In genomic region chr16:22172642-22173041, GRCh38 we compare ENCODE assay signal across 10 cellular contexts. TPM values are rescaled to one million over a fixed set of nuclear protein-coding genes. Genes with fewer than 3 reads are reported as not detected.
"Had no signal": no experiment of that assay in that cellular context is flagged by ENCODE, and none has a peak within 500 bp of the region (broad histone marks: within the 10 kb centered on the region; RNA-seq: fewer than 3 reads in every experiment).

No MANE protein-coding gene starts in this region.

RNA-seq across cellular contexts. Expression of gene SDR42E2, which starts 10.3 kb away (rescaled TPM):
- total RNA-seq: PC-3, PC-9, Peyer's patch, Right ventricle myocardium inferior, Right ventricle myocardium superior, RPMI7951, SJCRH30, SJSA1, SK-MEL-5 had no signal
- polyA plus RNA-seq: SK-N-SH had no signal
